In genomic region chr3:195900426-195901355, GRCh38 we compare ENCODE assay signal across 8 cellular contexts. TPM values are rescaled to one million over a fixed set of nuclear protein-coding genes. Genes with fewer than 3 reads are reported as not detected.
DNase-seq lines count a peak whose midpoint lies in the region; ATAC-seq and TF ChIP-seq lines count a peak whose summit lies in the region.

No MANE protein-coding gene starts in this region.

- DNase-seq in AG10803 (ENCODE audit: low read depth) (peak; percentile 92), IMR-90 (peak; percentile 54), activated T-helper 1 cell treated with Interleukin-2 at 50 U/mL for 16 hours (ENCODE audit: low read depth) (peak; percentile 31), heart left ventricle (peak; percentile 55 to 84 (median 75)), progenitor cell of endocrine pancreas (ENCODE audit: low spot score, unreplicated experiment) (no peak), dedifferentiated amniotic fluid mesenchymal stem cell (ENCODE audit: extremely low spot score) (no peak)

- no peak for TF ChIP-seq RAD21 in IMR-90 (IDR thresholded peaks at IDR 0.05; ENCODE audit: low read length)

- no peak overlapping the region for H3K9ac ChIP-seq in IMR-90 (ENCODE audit: low read depth, low read length)

- no peak overlapping the region for H3K56ac ChIP-seq in IMR-90 (ENCODE audit: extremely low read depth, insufficient read depth, low read length)

- H3K4me1 ChIP-seq in IMR-90 (ENCODE audit: control insufficient read depth, insufficient read depth, low read length) = peaks cover 25% of the 10 kb centered on the region
- H3K4me1 ChIP-seq in heart left ventricle = peaks cover 7 to 88% (median 19%) of the 10 kb centered on the region in 12 donors

- 74% methylated on average over 6 of the region's 23 CpGs; no CpG with 5 or more reads in 1 of the 2 experiments for WGBS in IMR-90 (ENCODE audit: extremely low coverage in 2 of 2, insufficient read length in 1 of 2), 2 experiments
- 73 to 91% (median 82%) methylated on average over 18 to 23 of the region's 23 CpGs for WGBS in heart left ventricle, 4 donors

- ATAC-seq in GM19397 (IDR thresholded peaks at IDR 0.05; ENCODE audit: unreplicated experiment) = peak; percentile 50
- ATAC-seq in IMR-90 (ENCODE audit: low read depth) = 0 out of 2 replicates have a peak, but pooled peaks have one; percentile 12
- ATAC-seq in heart left ventricle = peak; percentile 19 to 83 (median 52)

- peak overlapping the region; percentile 55; the same call in 1 of the 2 replicates for H2AK5ac ChIP-seq in IMR-90 (ENCODE audit: low read depth, low read length)

- no peak overlapping the region for H3K4me3 Mint-ChIP-seq in progenitor cell of endocrine pancreas (ENCODE audit: low read depth)

- peaks cover 9% of the 10 kb centered on the region; the same call in 1 of the 2 replicates for H4K20me1 ChIP-seq in IMR-90 (ENCODE audit: insufficient read depth, low read length)

- H3K4me2 ChIP-seq in IMR-90 (ENCODE audit: low read depth, low read length) = peak overlapping the region; percentile 19; the same call in 1 of the 2 replicates

- H3K36me3 ChIP-seq in IMR-90 (ENCODE audit: control insufficient read depth, insufficient read depth, low read length) = no peaks in the 10 kb centered on the region
- H3K36me3 ChIP-seq in heart left ventricle = no peaks in the 10 kb centered on the region

- H3K36me3 Mint-ChIP-seq in progenitor cell of endocrine pancreas (ENCODE audit: insufficient read depth) = peaks cover 1% of the 10 kb centered on the region

- peaks cover 15% of the 10 kb centered on the region for H3K9me1 ChIP-seq in IMR-90 (ENCODE audit: insufficient read depth, low read length)

- H2BK15ac ChIP-seq in IMR-90 (ENCODE audit: low read depth, low read length) = no peak overlapping the region

- TF ChIP-seq CTCF in AG10803 (conservative IDR thresholded peaks at IDR 0.05; ENCODE audit: low read length) (no peak), IMR-90 (conservative IDR thresholded peaks at IDR 0.05; ENCODE audit: low read depth, low read length) (no peak), heart left ventricle (IDR thresholded peaks at IDR 0.05) (no peak), progenitor cell of endocrine pancreas (IDR thresholded peaks at IDR 0.05; ENCODE audit: unreplicated experiment) (no peak)

- H3K14ac ChIP-seq in IMR-90 (replicated peaks; ENCODE audit: low read depth, low read length) = 0 out of 2 replicates have a peak overlapping the region, but pooled peaks have one; percentile 45

- no peak overlapping the region for H3K18ac ChIP-seq in IMR-90 (ENCODE audit: low read depth, low read length)

- H4K91ac ChIP-seq in IMR-90 (ENCODE audit: insufficient read depth, low read depth, low read length) = peak overlapping the region; percentile 21

- CTCF ChIA-PET in IMR-90 (lab: Yijun Ruan, JAX) = interaction anchor here (0.9 kb wide), 1 partner anchor 14 kb away, joined by 3 read pairs; no protein-coding TSS in a partner anchor

- no peaks in the 10 kb centered on the region for H3K27me3 Mint-ChIP-seq in progenitor cell of endocrine pancreas

- H3K27me3 ChIP-seq in IMR-90 (ENCODE audit: control insufficient read depth, insufficient read depth, low read length) = no peaks in the 10 kb centered on the region
- no peaks in the 10 kb centered on the region for H3K27me3 ChIP-seq in heart left ventricle

- H3K27ac ChIP-seq in IMR-90 (ENCODE audit: insufficient read depth, low read length) = no peak overlapping the region
- peak overlapping the region in 4 of 12 donors; percentile 4 to 85 (median 34) for H3K27ac ChIP-seq in heart left ventricle
- peak overlapping the region in 19 of 21 experiments; percentile 16 to 77 (median 60) for H3K27ac ChIP-seq in skin epidermis

- intact Hi-C loops in IMR-90 (cut with micrococcal nuclease) = no loop called here
- intact Hi-C loops in heart left ventricle (cut with DNase I) = no loop called here

- POLR2A ChIA-PET in IMR-90 (lab: Charles Lee; ENCODE audit: unreplicated experiment) = no interaction called here

- peak overlapping the region in 1 of 2 experiments; percentile 75; a peak in 1 of 4 replicates for H4K8ac ChIP-seq in IMR-90 (ENCODE audit: low read depth in 2 of 2, low read length in 2 of 2)

- H3K23ac ChIP-seq in IMR-90 (ENCODE audit: low read depth, low read length) = peak overlapping the region; percentile 56; the same call in 1 of the 2 replicates

- peaks cover 9 to 49% of the 10 kb centered on the region in 2 experiments; a peak in 3 of 4 replicates for H3K79me1 ChIP-seq in IMR-90 (ENCODE audit: low read depth in 1 of 2, low read length in 2 of 2)

- no peak overlapping the region; the same call in 1 of the 2 replicates for H2BK20ac ChIP-seq in IMR-90 (ENCODE audit: low read depth, low read length)

- H3K4me1 Mint-ChIP-seq in progenitor cell of endocrine pancreas (ENCODE audit: low read depth) = peaks cover 19% of the 10 kb centered on the region

- H3K4ac ChIP-seq in IMR-90 (ENCODE audit: low read depth, low read length) = peak overlapping the region; percentile 73

- no peak overlapping the region for H2BK5ac ChIP-seq in IMR-90 (ENCODE audit: low read depth, low read length, poor library complexity, severe bottlenecking)

- H3K4me3 ChIP-seq in AG10803 (ENCODE audit: low read length) = no peak overlapping the region
- no peak overlapping the region for H3K4me3 ChIP-seq in IMR-90 (ENCODE audit: insufficient read depth, low read depth, low read length)
- no peak overlapping the region for H3K4me3 ChIP-seq in heart left ventricle
- no peak overlapping the region for H3K4me3 ChIP-seq in skin epidermis

- H3K9me3 ChIP-seq in IMR-90 (ENCODE audit: control insufficient read depth, insufficient read depth, low read length) = no peaks in the 10 kb centered on the region
- no peaks in the 10 kb centered on the region for H3K9me3 ChIP-seq in heart left ventricle

- peak overlapping the region; percentile 56 for H2AFZ ChIP-seq in IMR-90 (replicated peaks; ENCODE audit: low read length, poor library complexity)

- H3K9me3 Mint-ChIP-seq in progenitor cell of endocrine pancreas (ENCODE audit: low read depth) = no peaks in the 10 kb centered on the region

- no peak overlapping the region for H2BK120ac ChIP-seq in IMR-90 (ENCODE audit: low read depth, low read length)

- dilution Hi-C loops in IMR-90 (cut with HindIII; ENCODE audit: low sequenced_read_pairs, unreplicated experiment) = no loop called here

- in situ Hi-C loops in IMR-90 (cut with MboI; ENCODE audit: low sequenced_read_pairs) = no loop called here

- no peak overlapping the region for H4K5ac ChIP-seq in IMR-90 (ENCODE audit: low read depth, low read length)

- H3K27ac Mint-ChIP-seq in progenitor cell of endocrine pancreas = no peak overlapping the region

- peak overlapping the region; percentile 33 for H2AK9ac ChIP-seq in IMR-90 (replicated peaks; ENCODE audit: low read depth, low read length, poor library complexity)

- TF ChIP-seq POLR2A in IMR-90 (IDR thresholded peaks at IDR 0.05; ENCODE audit: low read depth, low read length) (no peak), heart left ventricle (IDR thresholded peaks at IDR 0.05) (peak in 1 of 2 donors; percentile 5)

- BruUV-seq in IMR-90 (replicated peaks; lab: Mats Ljungman, UMichigan) = no TSS peak

TF ChIP-seq in IMR-90, 13 proteins besides CTCF, POLR2A, EP300 and RAD21:
- no peak for TF ChIP-seq MAFK (IDR thresholded peaks at IDR 0.05; ENCODE audit: low read depth, low read length)
- TF ChIP-seq FOS (IDR thresholded peaks at IDR 0.05; ENCODE audit: low read depth, low read length) = no peak
- TF ChIP-seq CEBPB (IDR thresholded peaks at IDR 0.05; ENCODE audit: low read depth, low read length) = no peak
- TF ChIP-seq NFE2L2 (IDR thresholded peaks at IDR 0.05; ENCODE audit: low read depth, low read length) = no peak
- no peak for TF ChIP-seq CHD1 (IDR thresholded peaks at IDR 0.05; ENCODE audit: low read depth, low read length)
- TF ChIP-seq, protein P1, sequence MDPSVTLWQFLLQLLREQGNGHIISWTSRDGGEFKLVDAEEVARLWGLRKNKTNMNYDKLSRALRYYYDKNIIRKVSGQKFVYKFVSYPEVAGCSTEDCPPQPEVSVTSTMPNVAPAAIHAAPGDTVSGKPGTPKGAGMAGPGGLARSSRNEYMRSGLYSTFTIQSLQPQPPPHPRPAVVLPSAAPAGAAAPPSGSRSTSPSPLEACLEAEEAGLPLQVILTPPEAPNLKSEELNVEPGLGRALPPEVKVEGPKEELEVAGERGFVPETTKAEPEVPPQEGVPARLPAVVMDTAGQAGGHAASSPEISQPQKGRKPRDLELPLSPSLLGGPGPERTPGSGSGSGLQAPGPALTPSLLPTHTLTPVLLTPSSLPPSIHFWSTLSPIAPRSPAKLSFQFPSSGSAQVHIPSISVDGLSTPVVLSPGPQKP (IDR thresholded peaks at IDR 0.05; ENCODE audit: borderline replicate concordance, low read depth, low read length) = no peak
- TF ChIP-seq, protein P2, sequence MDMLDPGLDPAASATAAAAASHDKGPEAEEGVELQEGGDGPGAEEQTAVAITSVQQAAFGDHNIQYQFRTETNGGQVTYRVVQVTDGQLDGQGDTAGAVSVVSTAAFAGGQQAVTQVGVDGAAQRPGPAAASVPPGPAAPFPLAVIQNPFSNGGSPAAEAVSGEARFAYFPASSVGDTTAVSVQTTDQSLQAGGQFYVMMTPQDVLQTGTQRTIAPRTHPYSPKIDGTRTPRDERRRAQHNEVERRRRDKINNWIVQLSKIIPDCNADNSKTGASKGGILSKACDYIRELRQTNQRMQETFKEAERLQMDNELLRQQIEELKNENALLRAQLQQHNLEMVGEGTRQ (IDR thresholded peaks at IDR 0.05; ENCODE audit: low read depth, low read length) = no peak
- no peak for TF ChIP-seq SMC3 (IDR thresholded peaks at IDR 0.05; ENCODE audit: low read depth, low read length)
- no peak for TF ChIP-seq RFX5 (IDR thresholded peaks at IDR 0.05; ENCODE audit: low read depth, low read length)
- TF ChIP-seq RCOR1 (IDR thresholded peaks at IDR 0.05; ENCODE audit: insufficient replicate concordance, low read length) = no peak
- no peak for TF ChIP-seq MXI1 (IDR thresholded peaks at IDR 0.05; ENCODE audit: borderline replicate concordance, low read depth, low read length)
- TF ChIP-seq BHLHE40 (IDR thresholded peaks at IDR 0.05; ENCODE audit: low read depth, low read length) = no peak
- no peak for TF ChIP-seq MAZ (IDR thresholded peaks at IDR 0.05; ENCODE audit: borderline replicate concordance, low read depth, low read length)

RNA-seq across cellular contexts. Expression of gene TNK2, which starts 7.7 kb away (rescaled TPM):
- total RNA-seq in IMR-90 (2012; rRNA removed) (2.2 TPM in 2 replicates), heart left ventricle (10 to 100 TPM; 13.5 to 59.7 (median 28.7) TPM), progenitor cell of endocrine pancreas (57.3 and 73.6 TPM in 2 replicates)
- polyA plus RNA-seq in IMR-90 (2012; rRNA removed) (13.4 and 13.8 TPM in 2 replicates), heart left ventricle (10 to 100 TPM; 27.2 to 31.5 TPM)
- 10.2 and 10.5 TPM in 2 replicates for polyA plus RNA-seq in IMR-90 (2012; cell fraction: cytosol; rRNA removed)
- 86.5 and 180 TPM in 2 replicates for polyA plus RNA-seq in IMR-90 (2012; cell fraction: nucleus; rRNA removed; ENCODE audit: low replicate concordance)

Comparison
In these comparisons a context has a peak if more than half of its experiments do, and no peak if none do; other contexts are left out.
1. DNase-seq: peak in AG10803 (single experiment), IMR-90 (single experiment), activated T-helper 1 cell treated with Interleukin-2 at 50 U/mL for 16 hours (single experiment) and heart left ventricle (5 of 5); none in progenitor cell of endocrine pancreas (single experiment) and dedifferentiated amniotic fluid mesenchymal stem cell (single experiment).
2. Peak in every context shown above with its lines, with median percentiles within 50 percentile points of each other: ATAC-seq.